ENCODE assay signal across 8 cellular contexts in genomic region chr10:102064868-102065560, GRCh38. TPM values are rescaled to one million over a fixed set of nuclear protein-coding genes. Genes with fewer than 3 reads are reported as not detected.
DNase-seq lines count a peak whose midpoint lies in the region; ATAC-seq and TF ChIP-seq lines count a peak whose summit lies in the region.

TSS of gene HPS6 (plus strand) at chr10:102065349. CDS start at chr10:102065475, 126 bp downstream.

- ATAC-seq in GM21528 (IDR thresholded peaks at IDR 0.05; ENCODE audit: low FRiP score, unreplicated experiment) (peak; percentile 79), natural killer cell (peak; percentile 96)
- ATAC-seq in stimulated activated naive CD8-positive, alpha-beta T cell treated with anti-CD3 and anti-CD28 coated beads, Interleukin-15, Interleukin-2, amounts not matched to agents 100 U/mL and 50 U/mL, for 24 hours, result peak; percentile 99

- peaks cover 23% of the 10 kb centered on the region for H3K79me2 ChIP-seq in fibroblast of lung (ENCODE audit: control insufficient read depth, insufficient read depth, low read length)

- peak; percentile 74 for DNase-seq in DMS153 treated with DMSO at 0.1 percent for 48 hours (lab: John Stamatoyannopoulos, UW; ENCODE audit: unreplicated experiment)
- DNase-seq in RPMI7951 (ENCODE audit: low read depth), result peak; percentile 90
- DNase-seq in activated T-helper 1 cell treated with anti-CD3 and anti-CD28 coated beads, Interleukin-12 subunit alpha, Interleukin-12 subunit beta, Interleukin-2, Interleukin-4 antibody, amounts not matched to agents 30 ng/mL and 10 ng/mL and 1 ng/mL, durations not matched to agents 14 hours and 24 hours and 36 hours (ENCODE audit: low spot score), result peak; percentile 89
- DNase-seq in fibroblast of lung (ENCODE audit: low read depth in 2 of 2), result peak; percentile 86 to 88
- peak; percentile 81 for DNase-seq in natural killer cell
- DNase-seq in stimulated activated naive CD8-positive, alpha-beta T cell treated with anti-CD3 and anti-CD28 coated beads, Interleukin-15, Interleukin-2, amounts not matched to agents 100 U/mL and 50 U/mL, for 24 hours, result peak; percentile 94

- H3K9me3 ChIP-seq in fibroblast of lung (ENCODE audit: control insufficient read depth, insufficient read depth, low read depth, low read length), result no peaks in the 10 kb centered on the region

- peak within 1 kb of the TSS; percentile 70 for H2AFZ ChIP-seq in fibroblast of lung (ENCODE audit: low read length)

- H3K27ac ChIP-seq in fibroblast of lung (ENCODE audit: insufficient read depth, low read length), result peak within 1 kb of the TSS; percentile 73

- peaks cover 10% of the 10 kb centered on the region for H3K4me1 ChIP-seq in fibroblast of lung (ENCODE audit: control insufficient read depth, extremely low read depth, insufficient read depth, low read length)

- peak within 1 kb of the TSS; percentile 98 for H3K4me2 ChIP-seq in fibroblast of lung (ENCODE audit: extremely low read depth, insufficient read depth, low read length)

- H3K36me3 ChIP-seq in fibroblast of lung (ENCODE audit: control insufficient read depth, insufficient read depth, low read length), result peaks cover 1% of the 10 kb centered on the region

- no peaks in the 10 kb centered on the region for H3K27me3 ChIP-seq in fibroblast of lung (ENCODE audit: control insufficient read depth, insufficient read depth, low read length)

- intact Hi-C loops in activated T-helper 1 cell treated with anti-CD3 and anti-CD28 coated beads, Interleukin-12 subunit alpha, Interleukin-12 subunit beta, Interleukin-2, Interleukin-4 antibody, amounts not matched to agents 30 ng/mL and 10 ng/mL and 1 ng/mL, durations not matched to agents 14 hours and 24 hours and 36 hours (cut with micrococcal nuclease), result loop anchor here (1.0 to 10.0 kb wide), 6 partner anchors 9 to 790 kb away; partner anchors contain the start of genes ARMH3, BORCS7 and NOLC1
- intact Hi-C loops in natural killer cell (cut with micrococcal nuclease), result loop anchor here (1.0 to 2.0 kb wide), 2 partner anchors 9 to 438 kb away; partner anchors contain the start of genes ACTR1A, ARMH3 and SUFU

- peak within 1 kb of the TSS; percentile 87 for H3K9ac ChIP-seq in fibroblast of lung (ENCODE audit: insufficient read depth, low read length)

- H3K4me3 ChIP-seq in fibroblast of lung (replicated peaks in 1 of 4; ENCODE audit: control extremely low read depth in 1 of 4, insufficient read depth in 1 of 4, low read depth in 3 of 4, low read length in 4 of 4), result peak within 1 kb of the TSS; percentile 75 to 82 (median 79)

- H3K4me1 Mint-ChIP-seq in IgD-negative memory B cell (peaks cover 9 to 20% (median 13%) of the 10 kb centered on the region in 3 donors), natural killer cell (peaks cover 21 to 33% of the 10 kb centered on the region in 2 donors)
- peaks cover 17% of the 10 kb centered on the region for H3K4me1 Mint-ChIP-seq in activated T-helper 1 cell treated with anti-CD3 and anti-CD28 coated beads, Interleukin-12 subunit alpha, Interleukin-12 subunit beta, Interleukin-2, Interleukin-4 antibody, amounts not matched to agents 30 ng/mL and 10 ng/mL and 1 ng/mL, durations not matched to agents 14 hours and 24 hours and 36 hours (ENCODE audit: low read depth)

- H4K20me1 ChIP-seq in fibroblast of lung (ENCODE audit: control insufficient read depth, extremely low read depth, insufficient read depth, low read length), result no peaks in the 10 kb centered on the region

- no peaks in the 10 kb centered on the region for H3K27me3 Mint-ChIP-seq in IgD-negative memory B cell
- H3K27me3 Mint-ChIP-seq in activated T-helper 1 cell treated with anti-CD3 and anti-CD28 coated beads, Interleukin-12 subunit alpha, Interleukin-12 subunit beta, Interleukin-2, Interleukin-4 antibody, amounts not matched to agents 30 ng/mL and 10 ng/mL and 1 ng/mL, durations not matched to agents 14 hours and 24 hours and 36 hours (ENCODE audit: insufficient read depth), result no peaks in the 10 kb centered on the region
- no peaks in the 10 kb centered on the region for H3K27me3 Mint-ChIP-seq in natural killer cell (ENCODE audit: low read depth in 2 of 2)

- H3K27ac Mint-ChIP-seq in IgD-negative memory B cell (peak within 1 kb of the TSS; percentile 87 to 96 (median 92)), natural killer cell (peak within 1 kb of the TSS; percentile 72 to 88)
- peak within 1 kb of the TSS; percentile 90 for H3K27ac Mint-ChIP-seq in activated T-helper 1 cell treated with anti-CD3 and anti-CD28 coated beads, Interleukin-12 subunit alpha, Interleukin-12 subunit beta, Interleukin-2, Interleukin-4 antibody, amounts not matched to agents 30 ng/mL and 10 ng/mL and 1 ng/mL, durations not matched to agents 14 hours and 24 hours and 36 hours

- TF ChIP-seq CTCF in fibroblast of lung (conservative IDR thresholded peaks at IDR 0.05 in 1 of 2, IDR thresholded peaks at IDR 0.05 in 1 of 2; ENCODE audit: low read depth in 1 of 2, low read length in 2 of 2), result peak; percentile 16 to 17
- TF ChIP-seq CTCF in natural killer cell (IDR thresholded peaks at IDR 0.05), result no peak

- H3K4me3 Mint-ChIP-seq in IgD-negative memory B cell, result peak within 1 kb of the TSS; percentile 88 to 96 (median 94)
- peak within 1 kb of the TSS; percentile 89 for H3K4me3 Mint-ChIP-seq in activated T-helper 1 cell treated with anti-CD3 and anti-CD28 coated beads, Interleukin-12 subunit alpha, Interleukin-12 subunit beta, Interleukin-2, Interleukin-4 antibody, amounts not matched to agents 30 ng/mL and 10 ng/mL and 1 ng/mL, durations not matched to agents 14 hours and 24 hours and 36 hours
- peak within 1 kb of the TSS; percentile 90 for H3K4me3 Mint-ChIP-seq in natural killer cell

- H3K9me3 Mint-ChIP-seq in IgD-negative memory B cell (no peaks in the 10 kb centered on the region), natural killer cell (no peaks in the 10 kb centered on the region)
- no peaks in the 10 kb centered on the region for H3K9me3 Mint-ChIP-seq in activated T-helper 1 cell treated with anti-CD3 and anti-CD28 coated beads, Interleukin-12 subunit alpha, Interleukin-12 subunit beta, Interleukin-2, Interleukin-4 antibody, amounts not matched to agents 30 ng/mL and 10 ng/mL and 1 ng/mL, durations not matched to agents 14 hours and 24 hours and 36 hours

- no peaks in the 10 kb centered on the region for H3K36me3 Mint-ChIP-seq in IgD-negative memory B cell
- H3K36me3 Mint-ChIP-seq in activated T-helper 1 cell treated with anti-CD3 and anti-CD28 coated beads, Interleukin-12 subunit alpha, Interleukin-12 subunit beta, Interleukin-2, Interleukin-4 antibody, amounts not matched to agents 30 ng/mL and 10 ng/mL and 1 ng/mL, durations not matched to agents 14 hours and 24 hours and 36 hours (ENCODE audit: low read depth), result peaks cover 4% of the 10 kb centered on the region
- no peaks in the 10 kb centered on the region for H3K36me3 Mint-ChIP-seq in natural killer cell

RNA-seq across cellular contexts. Expression of gene HPS6, which starts in this region (rescaled TPM):
- 21.9 TPM for polyA plus RNA-seq in IgD-negative memory B cell
- 5.3 and 10.7 TPM in 2 replicates for total RNA-seq in RPMI7951 (2014; rRNA removed; shearing (Covaris generic))
- 24.5 and 26.8 TPM in 2 replicates for total RNA-seq in activated T-helper 1 cell treated with anti-CD3 and anti-CD28 coated beads, Interleukin-12 subunit alpha, Interleukin-12 subunit beta, Interleukin-2, Interleukin-4 antibody, amounts not matched to agents 30 ng/mL and 10 ng/mL and 1 ng/mL, durations not matched to agents 14 hours and 24 hours and 36 hours
- 28.5 and 30.1 TPM in 2 replicates for total RNA-seq in fibroblast of lung
- 8.0 and 9.4 TPM in 2 replicates for polyA plus RNA-seq in fibroblast of lung
- polyA plus RNA-seq in fibroblast of lung (2012), result 12.9 and 18.3 TPM in 2 replicates
- 14.2 and 22.4 TPM in 2 replicates for polyA minus RNA-seq in fibroblast of lung (ENCODE audit: low replicate concordance)
- 10 to 100 TPM; 10.2 to 20.1 (median 18.5) TPM for total RNA-seq in natural killer cell

Comparison
In these comparisons a context has a peak if more than half of its experiments do, and no peak if none do; other contexts are left out.
1. Peak in every context shown above with its lines: DNase-seq, ATAC-seq, H3K4me3 ChIP-seq and H3K27ac ChIP-seq.